27 cellular contexts compared by ENCODE assay signal in the genomic region with DNA sequence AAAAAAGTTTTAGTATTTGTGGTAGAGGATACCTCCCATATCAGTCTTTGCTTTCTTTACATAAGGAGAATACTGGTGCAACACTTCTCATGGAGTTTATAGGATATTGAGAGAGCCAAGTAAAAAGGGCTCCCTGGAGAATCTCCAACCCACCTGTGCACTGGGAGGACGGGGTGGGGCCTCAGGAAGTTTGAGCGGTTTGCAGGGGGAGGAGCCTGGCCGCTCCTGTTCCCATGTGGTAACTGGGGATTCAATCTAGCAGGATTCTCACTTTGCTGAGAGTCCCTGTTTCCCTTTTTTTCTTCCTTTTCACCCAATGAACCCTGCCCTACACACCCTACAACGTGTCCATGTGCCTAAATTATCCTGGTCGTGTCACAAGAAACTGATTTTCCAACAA.
"Had no signal": no experiment of that assay in that cellular context is flagged by ENCODE, and none has a peak within 500 bp of the region (broad histone marks: within the 10 kb centered on the region; RNA-seq: fewer than 3 reads in every experiment).

No MANE protein-coding gene starts in this region.

- H3K9me3 Mint-ChIP-seq: activated CD8-positive, alpha-beta T cell treated with anti-CD3 and anti-CD28 coated beads for 36 hours; activated naive CD8-positive, alpha-beta T cell treated with anti-CD3 and anti-CD28 coated beads, Interleukin-2, amount 10 ng/mL, durations not matched to agents 7 days and 5 days; activated T-helper 2 cell treated with anti-CD3 and anti-CD28 coated beads, Interferon-gamma antibody, Interleukin-2, Interleukin-4, amounts not matched to agents 10 μg/mL and 5 μg/mL and 100 μg/mL, durations not matched to agents 14 hours and 24 hours and 36 hours had no signal

- H3K27me3 Mint-ChIP-seq: activated CD8-positive, alpha-beta T cell treated with anti-CD3 and anti-CD28 coated beads for 36 hours had no signal

- H3K9me3 ChIP-seq: adrenal gland, MG63, SJCRH30, SK-N-SH had no signal

- H3K36me3 ChIP-seq: adrenal gland, MG63, SJCRH30, WERI-Rb-1 had no signal

- H3K4me1 ChIP-seq: adrenal gland, SJCRH30 had no signal

- H3K4me3 Mint-ChIP-seq: activated CD8-positive, alpha-beta T cell treated with anti-CD3 and anti-CD28 coated beads for 36 hours; activated naive CD8-positive, alpha-beta T cell treated with anti-CD3 and anti-CD28 coated beads, Interleukin-2, amount 10 ng/mL, durations not matched to agents 7 days and 5 days; activated T-cell treated with anti-CD3 and anti-CD28 coated beads, Interleukin-2, amount 50 U/mL, for 72 hours had no signal

- H3K27me3 ChIP-seq: adrenal gland, MG63, SJCRH30 had no signal

- H3K4me1 Mint-ChIP-seq: activated naive CD8-positive, alpha-beta T cell treated with anti-CD3 and anti-CD28 coated beads, Interleukin-2, amount 10 ng/mL, durations not matched to agents 7 days and 5 days had no signal

- H3K27ac Mint-ChIP-seq: activated CD8-positive, alpha-beta T cell treated with anti-CD3 and anti-CD28 coated beads for 36 hours; activated naive CD8-positive, alpha-beta T cell treated with anti-CD3 and anti-CD28 coated beads, Interleukin-2, amount 10 ng/mL, durations not matched to agents 7 days and 5 days; activated T-cell treated with anti-CD3 and anti-CD28 coated beads, Interleukin-2, amount 50 U/mL, for 72 hours; activated T-helper 2 cell treated with anti-CD3 and anti-CD28 coated beads, Interferon-gamma antibody, Interleukin-2, Interleukin-4, amounts not matched to agents 10 μg/mL and 5 μg/mL and 100 μg/mL, durations not matched to agents 14 hours and 24 hours and 36 hours had no signal

- H3K4me2 ChIP-seq: SK-N-SH had no signal

- H3K27ac ChIP-seq: adrenal gland, SJCRH30, WERI-Rb-1 had no signal

- ATAC-seq: activated CD4-positive, CD25-positive, alpha-beta regulatory T cell treated with anti-CD3 and anti-CD28 coated beads, Interleukin-2, amount 50 U/mL, for 24 hours; activated CD8-positive, alpha-beta T cell treated with anti-CD3 and anti-CD28 coated beads for 36 hours; activated T-cell treated with anti-CD3 and anti-CD28 coated beads, Interleukin-2, amount 50 U/mL, for 72 hours had no signal

- H3K36me3 Mint-ChIP-seq: activated naive CD8-positive, alpha-beta T cell treated with anti-CD3 and anti-CD28 coated beads, Interleukin-2, amount 10 ng/mL, durations not matched to agents 7 days and 5 days had no signal

- H3K4me3 ChIP-seq: adrenal gland, MG63, SJCRH30 had no signal

- H3K9ac ChIP-seq: SK-N-SH had no signal

- DNase-seq: activated CD4-positive, alpha-beta T cell treated with anti-CD3 and anti-CD28 coated beads for 4 hours; activated CD8-positive, alpha-beta memory T cell treated with anti-CD3 and anti-CD28 coated beads, Interleukin-2, amount 50 U/mL, for 4 hours; activated CD8-positive, alpha-beta T cell treated with anti-CD3 and anti-CD28 coated beads for 36 hours; activated naive CD4-positive, alpha-beta T cell treated with anti-CD3 and anti-CD28 coated beads, Interleukin-2, amount 50 U/mL, for 16 hours; activated naive CD8-positive, alpha-beta T cell treated with anti-CD3 and anti-CD28 coated beads, Interleukin-2, amount 10 ng/mL, durations not matched to agents 7 days and 5 days; activated T-cell treated with anti-CD3 and anti-CD28 coated beads, Interleukin-2, amount 50 U/mL, for 72 hours; adrenal gland; anterior cingulate cortex; cerebellar nuclear complex; KG1; MG63; MV-4-11; NCI-H1092 treated with DMSO at 0.1 percent for 48 hours; NCI-H1436; NCI-H1694 treated with DMSO at 0.1 percent for 48 hours; NCI-H2029 treated with DMSO at 0.1 percent for 48 hours; NCI-H446; NCI-H524; NCI-H748 treated with DMSO at 0.1 percent for 48 hours; Right ventricle myocardium superior; RPMI8226; SJCRH30; SK-N-SH; T-helper 1 cell; WERI-Rb-1 had no signal
